ENCODE assay signal across 10 cellular contexts in genomic region chr15:74245342-74245931, GRCh38. TPM values are rescaled to one million over a fixed set of nuclear protein-coding genes. Genes with fewer than 3 reads are reported as not detected.
DNase-seq lines count a peak whose midpoint lies in the region; ATAC-seq and TF ChIP-seq lines count a peak whose summit lies in the region.
"Had no signal": no experiment of that assay in that cellular context is flagged by ENCODE, and none has a peak within 500 bp of the region (broad histone marks: within the 10 kb centered on the region; RNA-seq: fewer than 3 reads in every experiment).

No MANE protein-coding gene starts in this region.

- H3K9me3 Mint-ChIP-seq in activated CD8-positive, alpha-beta T cell treated with anti-CD3 and anti-CD28 coated beads for 36 hours, result no peaks in the 10 kb centered on the region
- H3K9me3 Mint-ChIP-seq in progenitor cell of endocrine pancreas (ENCODE audit: low read depth), result no peaks in the 10 kb centered on the region

- H3K27ac Mint-ChIP-seq in activated CD8-positive, alpha-beta T cell treated with anti-CD3 and anti-CD28 coated beads for 36 hours, result no peak overlapping the region
- H3K27ac Mint-ChIP-seq in progenitor cell of endocrine pancreas, result no peak overlapping the region

- H3K4me1 Mint-ChIP-seq in activated CD8-positive, alpha-beta T cell treated with anti-CD3 and anti-CD28 coated beads for 36 hours (ENCODE audit: low read depth), result peaks cover 7% of the 10 kb centered on the region
- H3K4me1 Mint-ChIP-seq in progenitor cell of endocrine pancreas (ENCODE audit: low read depth), result peaks cover 7% of the 10 kb centered on the region

- peak; percentile 91 for DNase-seq in DMS53 (lab: John Stamatoyannopoulos, UW)
- peak; percentile 91 for DNase-seq in NCI-H146 (lab: John Stamatoyannopoulos, UW)
- peak; percentile 55 for DNase-seq in activated CD8-positive, alpha-beta T cell treated with anti-CD3 and anti-CD28 coated beads for 36 hours
- DNase-seq in left lung, result no peak
- DNase-seq in tibial nerve (ENCODE audit: low spot score in 2 of 2), result no peak
- DNase-seq in progenitor cell of endocrine pancreas (ENCODE audit: low spot score, unreplicated experiment), result no peak
- DNase-seq in spleen, result no peak
- DNase-seq: right lobe of liver, T1000 had no signal

- H3K36me3 ChIP-seq in left lung, result no peaks in the 10 kb centered on the region
- no peaks in the 10 kb centered on the region for H3K36me3 ChIP-seq in tibial nerve
- H3K36me3 ChIP-seq in spleen, result no peaks in the 10 kb centered on the region
- H3K36me3 ChIP-seq: right lobe of liver had no signal

- 0 to 7% methylated on average over 4 to 28 of the region's 36 CpGs for WGBS in tibial nerve, 2 donors
- WGBS in spleen, 5 donors, result 12 to 32% (median 19%) methylated on average over 8 to 36 of the region's 36 CpGs

- intact Hi-C loops in activated CD8-positive, alpha-beta T cell treated with anti-CD3 and anti-CD28 coated beads for 36 hours (cut with micrococcal nuclease), result no loop called here
- intact Hi-C loops in left lung (cut with DNase I), result no loop called here
- intact Hi-C loops in spleen (cut with DNase I; ENCODE audit: low total_unique reads), result no loop called here

- POLR2A ChIA-PET in activated CD8-positive, alpha-beta T cell treated with anti-CD3 and anti-CD28 coated beads for 36 hours (lab: Charles Lee), result no interaction called here

- H3K36me3 Mint-ChIP-seq in activated CD8-positive, alpha-beta T cell treated with anti-CD3 and anti-CD28 coated beads for 36 hours (ENCODE audit: low read depth), result no peaks in the 10 kb centered on the region
- H3K36me3 Mint-ChIP-seq in progenitor cell of endocrine pancreas (ENCODE audit: insufficient read depth), result no peaks in the 10 kb centered on the region

- H3K9me3 ChIP-seq in left lung (no peaks in the 10 kb centered on the region), tibial nerve (no peaks in the 10 kb centered on the region), spleen (no peaks in the 10 kb centered on the region)
- H3K9me3 ChIP-seq: right lobe of liver had no signal

- TF ChIP-seq POLR2A in tibial nerve (IDR thresholded peaks at IDR 0.05) (no peak), spleen (IDR thresholded peaks at IDR 0.05) (no peak)

- no peak for TF ChIP-seq EP300 in tibial nerve (IDR thresholded peaks at IDR 0.05)

- H3K27me3 Mint-ChIP-seq in activated CD8-positive, alpha-beta T cell treated with anti-CD3 and anti-CD28 coated beads for 36 hours, result peaks cover 14% of the 10 kb centered on the region
- peaks cover 49% of the 10 kb centered on the region for H3K27me3 Mint-ChIP-seq in progenitor cell of endocrine pancreas

- peaks cover 4 to 22% of the 10 kb centered on the region in 2 donors for H3K4me1 ChIP-seq in left lung
- peaks cover 0 to 23% (median 5%) of the 10 kb centered on the region in 4 donors for H3K4me1 ChIP-seq in tibial nerve
- H3K4me1 ChIP-seq in spleen, result peaks cover 0 to 42% (median 26%) of the 10 kb centered on the region in 6 donors

- H3K27me3 ChIP-seq in left lung (peaks cover 7 to 24% of the 10 kb centered on the region in 2 donors), tibial nerve (peaks cover 0 to 24% of the 10 kb centered on the region in 2 donors), spleen (replicated peaks in 1 of 7) (peaks cover 0 to 50% (median 10%) of the 10 kb centered on the region in 7 donors)
- H3K27me3 ChIP-seq: right lobe of liver had no signal

- CTCF ChIA-PET in activated CD8-positive, alpha-beta T cell treated with anti-CD3 and anti-CD28 coated beads for 36 hours (lab: Charles Lee), result interaction anchor here (1.0 to 1.4 kb wide), 2 partner anchors 62 to 101 kb away, joined by 3 read pairs; no protein-coding TSS in a partner anchor

- H3K4me3 ChIP-seq in left lung, result no peak overlapping the region
- H3K4me3 ChIP-seq in tibial nerve, result no peak overlapping the region
- peak overlapping the region in 1 of 8 donors; percentile 6 for H3K4me3 ChIP-seq in spleen
- H3K4me3 ChIP-seq: right lobe of liver had no signal

- no peak for TF ChIP-seq CTCF in activated CD8-positive, alpha-beta T cell treated with anti-CD3 and anti-CD28 coated beads for 36 hours (IDR thresholded peaks at IDR 0.05)
- TF ChIP-seq CTCF in left lung (IDR thresholded peaks at IDR 0.05) (no peak), tibial nerve (IDR thresholded peaks at IDR 0.05) (no peak), progenitor cell of endocrine pancreas (IDR thresholded peaks at IDR 0.05; ENCODE audit: unreplicated experiment) (no peak), spleen (IDR thresholded peaks at IDR 0.05 in 8 of 11, conservative IDR thresholded peaks at IDR 0.05 in 3 of 11) (no peak)

- no peak overlapping the region for H3K27ac ChIP-seq in left lung
- no peak overlapping the region for H3K27ac ChIP-seq in tibial nerve
- H3K27ac ChIP-seq in spleen, result no peak overlapping the region
- H3K27ac ChIP-seq: right lobe of liver had no signal

- peak; percentile 58 for ATAC-seq in activated CD8-positive, alpha-beta T cell treated with anti-CD3 and anti-CD28 coated beads for 36 hours
- ATAC-seq in left lung (peak; percentile 16), HG03159 (IDR thresholded peaks at IDR 0.05; ENCODE audit: unreplicated experiment) (no peak)
- ATAC-seq: right lobe of liver had no signal

- H3K4me3 Mint-ChIP-seq in activated CD8-positive, alpha-beta T cell treated with anti-CD3 and anti-CD28 coated beads for 36 hours, result no peak overlapping the region
- no peak overlapping the region for H3K4me3 Mint-ChIP-seq in progenitor cell of endocrine pancreas (ENCODE audit: low read depth)

RNA-seq across cellular contexts. Expression of gene CCDC33, which starts 9.3 kb away (rescaled TPM):
- total RNA-seq in activated CD8-positive, alpha-beta T cell treated with anti-CD3 and anti-CD28 coated beads for 36 hours, result under 1 TPM; 0.16 to 0.38 TPM
- total RNA-seq in left lung (1 to 10 TPM in 1 of 2 donors, not detected in 1; 3.2 TPM), tibial nerve (not detected), progenitor cell of endocrine pancreas (0.84 and 2.0 TPM in 2 replicates), spleen (not detected)
- polyA plus RNA-seq in spleen, result under 1 TPM in 1 of 3 donors, not detected in 2; 0.08 TPM
- total RNA-seq: right lobe of liver had no signal

RNA-seq across cellular contexts. Expression of gene STRA6, which starts 42.9 kb away (rescaled TPM):
- total RNA-seq in activated CD8-positive, alpha-beta T cell treated with anti-CD3 and anti-CD28 coated beads for 36 hours, result under 1 TPM; 0.51 to 0.72 TPM
- total RNA-seq in left lung (under 1 TPM; 0.38 to 0.60 TPM), tibial nerve (1 to 10 TPM in 1 of 4 donors, under 1 TPM in 1, not detected in 2; 0.39 to 1.9 TPM), progenitor cell of endocrine pancreas (17.9 and 34.7 TPM in 2 replicates), spleen (1 to 10 TPM in 2 of 7 donors, under 1 TPM in 2, not detected in 3; 0.47 to 1.8 (median 0.94) TPM)
- polyA plus RNA-seq in spleen, result 1 to 10 TPM in 1 of 3 donors, under 1 TPM in 2; 0.68 to 1.2 (median 0.96) TPM

Comparison
In these comparisons a context has a peak if more than half of its experiments do, and no peak if none do; other contexts are left out.
1. DNase-seq: peak in DMS53 (single experiment), NCI-H146 (single experiment) and activated CD8-positive, alpha-beta T cell treated with anti-CD3 and anti-CD28 coated beads for 36 hours (single experiment); none in left lung (0 of 2), tibial nerve (0 of 2), progenitor cell of endocrine pancreas (single experiment) and spleen (single experiment).